ENCODE assay signal across 30 cellular contexts in the genomic region with DNA sequence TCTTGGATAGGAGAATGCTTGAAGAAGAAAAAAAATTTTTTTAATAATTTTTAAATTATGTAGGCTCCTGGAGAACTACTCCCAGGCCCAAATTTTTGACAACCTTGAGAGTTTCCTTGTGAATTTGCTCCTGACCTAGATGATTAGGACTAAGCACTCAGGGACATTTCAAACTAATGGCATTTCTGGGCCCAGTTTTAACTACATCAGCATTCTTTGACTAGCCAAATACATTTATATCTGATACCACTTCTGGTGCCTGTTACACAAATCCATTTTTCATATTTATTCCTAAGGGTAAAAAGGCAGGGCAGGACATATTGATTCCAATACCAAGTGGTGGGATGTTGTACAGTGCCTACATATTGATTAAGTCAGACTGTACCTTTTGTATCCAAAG.
"Had no signal": no experiment of that assay in that cellular context is flagged by ENCODE, and none has a peak within 500 bp of the region (broad histone marks: within the 10 kb centered on the region; RNA-seq: fewer than 3 reads in every experiment).

No MANE protein-coding gene starts in this region.

- H2AFZ ChIP-seq: neural progenitor cell, parathyroid adenoma had no signal

- ATAC-seq: naive thymus-derived CD4-positive, alpha-beta T cell; natural killer cell; psoas muscle; right cardiac atrium; sciatic nerve; stimulated activated naive B cell treated with anti-CD40 and anti-IgM and Interleukin-4, amounts not matched to agents 10 μg/mL and 1 μg/mL and 100 μg/mL, for 72 hours had no signal

- H3K9me3 Mint-ChIP-seq: natural killer cell; nephron; neural progenitor cell; stimulated activated naive B cell treated with anti-CD40 and anti-IgM and Interleukin-4, amounts not matched to agents 10 μg/mL and 1 μg/mL and 100 μg/mL, for 72 hours; stimulated activated naive CD8-positive, alpha-beta T cell treated with anti-CD3 and anti-CD28 coated beads, Interleukin-15, Interleukin-2, amounts not matched to agents 100 ng/mL and 50 ng/mL, for 24 hours had no signal

- H3K4me1 Mint-ChIP-seq: natural killer cell, neural progenitor cell had no signal

- H3K27me3 Mint-ChIP-seq: stimulated activated naive B cell treated with anti-CD40 and anti-IgM and Interleukin-4, amounts not matched to agents 10 μg/mL and 1 μg/mL and 100 μg/mL, for 72 hours had no signal

- H3K4me3 Mint-ChIP-seq: naive thymus-derived CD4-positive, alpha-beta T cell; natural killer cell; nephron; neural progenitor cell; stimulated activated naive B cell treated with anti-CD40 and anti-IgM and Interleukin-4, amounts not matched to agents 10 μg/mL and 1 μg/mL and 100 μg/mL, for 72 hours; stimulated activated naive CD8-positive, alpha-beta T cell treated with anti-CD3 and anti-CD28 coated beads, Interleukin-15, Interleukin-2, amounts not matched to agents 100 ng/mL and 50 ng/mL, for 24 hours had no signal

- H3K9ac ChIP-seq: neural progenitor cell, parathyroid adenoma had no signal

- H3K9me3 ChIP-seq: ovary, psoas muscle, spleen, stomach, thoracic aorta, thyroid gland, tibial nerve, upper lobe of left lung had no signal

- H3K4me1 ChIP-seq: neural progenitor cell, psoas muscle had no signal

- H3K27ac ChIP-seq: neural progenitor cell, ovary, parathyroid adenoma, psoas muscle, spleen, stomach, thoracic aorta, thyroid gland, tibial nerve, upper lobe of left lung had no signal

- H3K4me2 ChIP-seq: neural progenitor cell, smooth muscle cell had no signal

- H3K36me3 Mint-ChIP-seq: natural killer cell, neural progenitor cell had no signal

- FAIRE-seq: urothelium cell line had no signal

- DNase-seq: naive thymus-derived CD4-positive, alpha-beta T cell; natural killer cell; occipital lobe; ovary; posterior cingulate gyrus; psoas muscle; right cardiac atrium; spleen; stimulated activated CD4-positive, alpha-beta T cell treated with anti-CD3 and anti-CD28 coated beads, Interleukin-12 subunit alpha, Interleukin-12 subunit beta, amount 100 ng/mL, for 4 hours; stimulated activated CD4-positive, alpha-beta T cell treated with anti-CD3 and anti-CD28 coated beads, Interleukin-1b, Interleukin-23, amount 100 ng/mL, for 48 hours; stimulated activated CD4-positive, alpha-beta T cell treated with anti-CD3 and anti-CD28 coated beads, Interleukin-4, amount 100 ng/mL, for 1 hour; stimulated activated CD4-positive, alpha-beta T cell treated with anti-CD3 and anti-CD28 coated beads, Interleukin-4, amount 100 ng/mL, for 4 hours; stimulated activated CD8-positive, alpha-beta memory T cell treated with anti-CD3 and anti-CD28 coated beads, Interleukin-4, amount 100 ng/mL, for 48 hours; stimulated activated naive B cell treated with anti-CD40 and anti-IgM and Interleukin-4, amounts not matched to agents 10 μg/mL and 1 μg/mL and 100 μg/mL, for 72 hours; stimulated activated naive CD4-positive, alpha-beta T cell treated with Interleukin-2 at 50 U/mL for 16 hours; stomach; thyroid gland; trophoblast cell; upper lobe of left lung had no signal

- H3K4me3 ChIP-seq: neural progenitor cell, ovary, psoas muscle, skin epidermis, smooth muscle cell, spleen, stomach, thoracic aorta, thyroid gland, tibial nerve, upper lobe of left lung had no signal

- H3K27me3 ChIP-seq: neural progenitor cell, ovary, spleen, stomach, thyroid gland, tibial nerve, upper lobe of left lung had no signal

- H3K27ac Mint-ChIP-seq: natural killer cell; nephron; neural progenitor cell; progenitor cell of endocrine pancreas; stimulated activated naive B cell treated with anti-CD40 and anti-IgM and Interleukin-4, amounts not matched to agents 10 μg/mL and 1 μg/mL and 100 μg/mL, for 72 hours; stimulated activated naive CD8-positive, alpha-beta T cell treated with anti-CD3 and anti-CD28 coated beads, Interleukin-15, Interleukin-2, amounts not matched to agents 100 ng/mL and 50 ng/mL, for 24 hours had no signal

- H3K36me3 ChIP-seq: neural progenitor cell, ovary, thyroid gland had no signal
